Comparison of ENCODE assay signal across 19 cellular contexts in genomic region chr15:32823750-32824149, GRCh38.
A peak's percentile ranks its signal among the peaks of the same experiment; 100 is the strongest.
DNase-seq lines count a peak whose midpoint lies in the region; ATAC-seq, FAIRE-seq and TF ChIP-seq lines count a peak whose summit lies in the region.
"Had no signal": no experiment of that assay in that cellular context is flagged by ENCODE, and none has a peak within 500 bp of the region (broad histone marks: within the 10 kb centered on the region; RNA-seq: fewer than 3 reads in every experiment).

No MANE protein-coding gene starts in this region.

- H2BK120ac ChIP-seq in trophoblast cell (ENCODE audit: insufficient read depth, low read length, poor library complexity) (no peak overlapping the region), neuronal stem cell (ENCODE audit: low read depth, low read length) (no peak overlapping the region)

- H3K9me3 ChIP-seq in A549 (no peaks in the 10 kb centered on the region), trophoblast cell (ENCODE audit: insufficient read depth, low read depth, low read length) (no peaks in the 10 kb centered on the region), neuronal stem cell (replicated peaks in 1 of 2; ENCODE audit: control insufficient read depth in 2 of 2, insufficient read depth in 1 of 2, low read depth in 1 of 2, low read length in 2 of 2) (no peaks in the 10 kb centered on the region)

- no peak for TF ChIP-seq POLR2A in A549 (IDR thresholded peaks at IDR 0.05; ENCODE audit: low read length)

- no peak for FAIRE-seq in A549 (lab: Jason Lieb, UNC)
- FAIRE-seq: GM12878 had no signal

- no peak for ATAC-seq in A549
- ATAC-seq in HG02938 (IDR thresholded peaks at IDR 0.05; ENCODE audit: unreplicated experiment): no peak
- ATAC-seq: GM12878 had no signal

- H3K4me2 ChIP-seq in A549: peak overlapping the region; percentile 69; the same call in 2 of the 3 replicates
- H3K4me2 ChIP-seq in trophoblast cell (ENCODE audit: low read length): no peak overlapping the region
- H3K4me2 ChIP-seq in neuronal stem cell (ENCODE audit: insufficient read depth, low read length, poor library complexity, severe bottlenecking): no peak overlapping the region

- H3K4me3 ChIP-seq in A549 (no peak overlapping the region), LNCaP clone FGC (ENCODE audit: low read depth, low read length) (no peak overlapping the region), trophoblast cell (ENCODE audit: low read depth, low read length) (no peak overlapping the region), neuronal stem cell (ENCODE audit: low read length in 2 of 2) (no peak overlapping the region)
- H3K4me3 ChIP-seq: GM12878 had no signal

- no peak overlapping the region for H3K4me3 Mint-ChIP-seq in chondrocyte (ENCODE audit: unreplicated experiment)
- H3K4me3 Mint-ChIP-seq: CD4-positive, alpha-beta memory T cell had no signal

- 96% methylated on average over 4 of the region's 4 CpGs for WGBS in A549 (ENCODE audit: missing lambda C conversion rate)
- no CpG with 5 or more reads among the region's 4 CpGs for WGBS in trophoblast cell (ENCODE audit: extremely low coverage, insufficient coverage, insufficient read length)
- WGBS in neuronal stem cell (ENCODE audit: extremely low coverage in 2 of 2, insufficient read length in 2 of 2, insufficient replicate concordance in 1 of 2), 2 donors: no CpG with 5 or more reads among the region's 4 CpGs

- H3K23ac ChIP-seq in trophoblast cell (ENCODE audit: low read length): no peak overlapping the region
- H3K23ac ChIP-seq in neuronal stem cell (ENCODE audit: low read depth, low read length, poor library complexity): no peak overlapping the region

- no peaks in the 10 kb centered on the region for H3K27me3 Mint-ChIP-seq in chondrocyte (ENCODE audit: low read depth)

- H3K79me1 ChIP-seq in trophoblast cell (ENCODE audit: low read length): peaks cover 6% of the 10 kb centered on the region
- H3K79me1 ChIP-seq in neuronal stem cell (ENCODE audit: low read depth, low read length): no peaks in the 10 kb centered on the region

- peak overlapping the region; percentile 79 to 86 for H3K27ac ChIP-seq in A549
- H3K27ac ChIP-seq in trophoblast cell (ENCODE audit: low read depth, low read length): no peak overlapping the region
- H3K27ac ChIP-seq in neuronal stem cell (replicated peaks; ENCODE audit: low read length): no peak overlapping the region

- no peak for TF ChIP-seq RAD21 in A549 (conservative IDR thresholded peaks at IDR 0.05 in 1 of 2, IDR thresholded peaks at IDR 0.05 in 1 of 2)

- POLR2A ChIA-PET in A549 (lab: Yijun Ruan, JAX): no interaction called here

- H2AK5ac ChIP-seq in trophoblast cell (ENCODE audit: low read length): peak overlapping the region; percentile 66
- no peak overlapping the region for H2AK5ac ChIP-seq in neuronal stem cell (ENCODE audit: low read depth, low read length)

- no peaks in the 10 kb centered on the region for H3K36me3 Mint-ChIP-seq in chondrocyte (ENCODE audit: low read depth)
- H3K36me3 Mint-ChIP-seq: CD4-positive, alpha-beta memory T cell had no signal

- H3K4me1 ChIP-seq in A549 (peaks cover 70% of the 10 kb centered on the region), trophoblast cell (ENCODE audit: control insufficient read depth in 1 of 2, insufficient read depth in 2 of 2, low read length in 2 of 2) (peaks cover 2 to 7% of the 10 kb centered on the region in 2 experiments), neuronal stem cell (ENCODE audit: control insufficient read depth in 2 of 2, insufficient read depth in 1 of 2, low read depth in 1 of 2, low read length in 2 of 2) (no peaks in the 10 kb centered on the region)

- H3K36me3 ChIP-seq in trophoblast cell (ENCODE audit: control insufficient read depth in 1 of 2, insufficient read depth in 2 of 2, low read length in 2 of 2) (no peaks in the 10 kb centered on the region), neuronal stem cell (replicated peaks in 1 of 2; ENCODE audit: control insufficient read depth in 2 of 2, insufficient read depth in 2 of 2, low read length in 2 of 2) (no peaks in the 10 kb centered on the region)

- no peaks in the 10 kb centered on the region for H3K27me3 ChIP-seq in trophoblast cell (ENCODE audit: insufficient read depth, low read length)
- H3K27me3 ChIP-seq in neuronal stem cell (ENCODE audit: control insufficient read depth in 3 of 3, insufficient read depth in 3 of 3, low read depth in 1 of 3, low read length in 3 of 3): no peaks in the 10 kb centered on the region

- H2BK5ac ChIP-seq in trophoblast cell (ENCODE audit: low read depth, low read length, poor library complexity) (no peak overlapping the region), neuronal stem cell (ENCODE audit: low read length) (no peak overlapping the region)

- H2AFZ ChIP-seq in trophoblast cell (ENCODE audit: insufficient read depth, low read length, poor library complexity): no peak overlapping the region
- H2AFZ ChIP-seq in neuronal stem cell (ENCODE audit: low read length): no peak overlapping the region

- H3K4ac ChIP-seq in trophoblast cell (ENCODE audit: low read depth, low read length): no peak overlapping the region
- H3K4ac ChIP-seq in neuronal stem cell (ENCODE audit: low read length): no peak overlapping the region

- H4K91ac ChIP-seq in trophoblast cell (ENCODE audit: low read depth, low read length) (no peak overlapping the region), neuronal stem cell (ENCODE audit: low read depth, low read length, poor library complexity) (no peak overlapping the region)

- H3K27ac Mint-ChIP-seq in chondrocyte (ENCODE audit: unreplicated experiment): peak overlapping the region; percentile 93

- H3K9ac ChIP-seq in trophoblast cell (ENCODE audit: low read length) (no peak overlapping the region), neuronal stem cell (ENCODE audit: low read depth, low read length, poor library complexity) (no peak overlapping the region)

- no peak for TF ChIP-seq CTCF in A549 (IDR thresholded peaks at IDR 0.05)
- TF ChIP-seq CTCF in LNCaP clone FGC (IDR thresholded peaks at IDR 0.05; ENCODE audit: control insufficient read depth, extremely low read depth, insufficient read depth): no peak
- TF ChIP-seq CTCF in chondrocyte (IDR thresholded peaks at IDR 0.05): no peak

- H4K12ac ChIP-seq in trophoblast cell (ENCODE audit: low read depth, low read length): no peak overlapping the region

- no peaks in the 10 kb centered on the region for H3K9me3 Mint-ChIP-seq in chondrocyte (ENCODE audit: low read depth)
- H3K9me3 Mint-ChIP-seq: CD4-positive, alpha-beta memory T cell had no signal

- no peak overlapping the region for H2BK15ac ChIP-seq in neuronal stem cell (ENCODE audit: low read length)

- H3K18ac ChIP-seq in trophoblast cell (ENCODE audit: low read length) (no peak overlapping the region), neuronal stem cell (ENCODE audit: low read length) (no peak overlapping the region)

- no peak for TF ChIP-seq EP300 in A549 (IDR thresholded peaks at IDR 0.05)

- H4K8ac ChIP-seq in trophoblast cell (ENCODE audit: low read depth, low read length): no peak overlapping the region
- H4K8ac ChIP-seq in neuronal stem cell (ENCODE audit: low read depth, low read length): no peak overlapping the region

- CTCF ChIA-PET in A549 (lab: Yijun Ruan, JAX): interaction anchor here (1.1 to 9.4 kb wide), 4 partner anchors 39 to 172 kb away, joined by 3 to 141 read pairs (median 4); no protein-coding TSS in a partner anchor

- peaks cover 87% of the 10 kb centered on the region for H3K4me1 Mint-ChIP-seq in chondrocyte (ENCODE audit: low read depth)
- H3K4me1 Mint-ChIP-seq: CD4-positive, alpha-beta memory T cell had no signal

- H2BK12ac ChIP-seq in trophoblast cell (ENCODE audit: low read length) (no peak overlapping the region), neuronal stem cell (ENCODE audit: low read length) (no peak overlapping the region)

- no peaks in the 10 kb centered on the region for H3K79me2 ChIP-seq in trophoblast cell (ENCODE audit: control insufficient read depth, insufficient read depth, low read length, poor library complexity)

- H3K14ac ChIP-seq in trophoblast cell (ENCODE audit: low read length) (no peak overlapping the region), neuronal stem cell (ENCODE audit: low read length) (no peak overlapping the region)

- DNase-seq in A549 (ENCODE audit: low read depth in 1 of 2, low spot score in 1 of 2): no peak
- peak; percentile 97 for DNase-seq in LNCaP clone FGC (ENCODE audit: low read depth)
- no peak for DNase-seq in chondrocyte (ENCODE audit: low spot score)
- no peak for DNase-seq in trophoblast cell
- DNase-seq in neuronal stem cell (ENCODE audit: low spot score): no peak
- DNase-seq in stimulated activated CD4-positive, alpha-beta T cell treated with anti-CD3 and anti-CD28 coated beads, Interleukin-15, amount 100 ng/mL, for 24 hours: no peak
- DNase-seq: CD4-positive, alpha-beta memory T cell; DMS153; GF-D8; GOT3; NCI-H1105; NCI-H2081 treated with DMSO at 0.1 percent for 48 hours; NCI-H510A; NCI-H748 treated with DMSO at 0.1 percent for 48 hours; NK-92 treated with Interleukin-12 subunit alpha and Interleukin-12 subunit beta, amount 100 ng/mL, for 24 hours; RPMI8226; SIG-M5 had no signal

TF ChIP-seq in A549, 52 proteins besides CTCF, POLR2A, EP300 and RAD21:
- TF ChIP-seq ATOH8 (CRISPR knock-in tag; IDR thresholded peaks at IDR 0.05; ENCODE audit: low read depth): no peak
- TF ChIP-seq POLR2AphosphoS2 (conservative IDR thresholded peaks at IDR 0.05; ENCODE audit: low read length): no peak
- TF ChIP-seq MAX (IDR thresholded peaks at IDR 0.05): peak; percentile 29; the same call in 1 of the 2 replicates
- no peak for TF ChIP-seq NFE2L2 (conservative IDR thresholded peaks at IDR 0.05; ENCODE audit: low read length)
TF ChIP-seq in A549: peak in this region for 1.

Comparison
In these comparisons a context has a peak if more than half of its experiments do, and no peak if none do; other contexts are left out.
1. H3K27ac ChIP-seq: peak in A549 (2 of 2); none in trophoblast cell (single experiment) and neuronal stem cell (single experiment).